In the genomic region with DNA sequence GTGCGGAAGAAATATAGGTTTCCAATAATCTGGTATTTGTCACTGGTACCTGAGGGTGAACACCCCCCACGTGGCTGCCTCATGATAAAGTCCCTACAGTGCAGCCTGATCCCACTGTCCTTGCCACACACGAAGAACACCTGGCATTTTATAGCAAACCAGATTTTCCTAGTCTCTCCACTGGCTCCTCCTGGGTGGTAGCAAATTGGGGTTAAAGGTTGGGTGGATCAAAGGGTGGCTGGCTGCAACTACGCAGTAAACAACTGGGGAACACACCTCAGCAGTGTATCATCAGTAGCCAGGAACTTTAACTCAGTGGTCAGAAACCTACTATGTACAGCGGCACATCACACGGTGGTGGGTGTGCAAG, we compare ENCODE assay signal across 1 cellular context.
TF ChIP-seq lines count a peak whose summit lies in the region.

No MANE protein-coding gene starts in this region.

TF ChIP-seq in GM23338, 12 proteins besides CTCF, POLR2A, EP300 and RAD21 (continued from another document):
- TF ChIP-seq, protein P1, sequence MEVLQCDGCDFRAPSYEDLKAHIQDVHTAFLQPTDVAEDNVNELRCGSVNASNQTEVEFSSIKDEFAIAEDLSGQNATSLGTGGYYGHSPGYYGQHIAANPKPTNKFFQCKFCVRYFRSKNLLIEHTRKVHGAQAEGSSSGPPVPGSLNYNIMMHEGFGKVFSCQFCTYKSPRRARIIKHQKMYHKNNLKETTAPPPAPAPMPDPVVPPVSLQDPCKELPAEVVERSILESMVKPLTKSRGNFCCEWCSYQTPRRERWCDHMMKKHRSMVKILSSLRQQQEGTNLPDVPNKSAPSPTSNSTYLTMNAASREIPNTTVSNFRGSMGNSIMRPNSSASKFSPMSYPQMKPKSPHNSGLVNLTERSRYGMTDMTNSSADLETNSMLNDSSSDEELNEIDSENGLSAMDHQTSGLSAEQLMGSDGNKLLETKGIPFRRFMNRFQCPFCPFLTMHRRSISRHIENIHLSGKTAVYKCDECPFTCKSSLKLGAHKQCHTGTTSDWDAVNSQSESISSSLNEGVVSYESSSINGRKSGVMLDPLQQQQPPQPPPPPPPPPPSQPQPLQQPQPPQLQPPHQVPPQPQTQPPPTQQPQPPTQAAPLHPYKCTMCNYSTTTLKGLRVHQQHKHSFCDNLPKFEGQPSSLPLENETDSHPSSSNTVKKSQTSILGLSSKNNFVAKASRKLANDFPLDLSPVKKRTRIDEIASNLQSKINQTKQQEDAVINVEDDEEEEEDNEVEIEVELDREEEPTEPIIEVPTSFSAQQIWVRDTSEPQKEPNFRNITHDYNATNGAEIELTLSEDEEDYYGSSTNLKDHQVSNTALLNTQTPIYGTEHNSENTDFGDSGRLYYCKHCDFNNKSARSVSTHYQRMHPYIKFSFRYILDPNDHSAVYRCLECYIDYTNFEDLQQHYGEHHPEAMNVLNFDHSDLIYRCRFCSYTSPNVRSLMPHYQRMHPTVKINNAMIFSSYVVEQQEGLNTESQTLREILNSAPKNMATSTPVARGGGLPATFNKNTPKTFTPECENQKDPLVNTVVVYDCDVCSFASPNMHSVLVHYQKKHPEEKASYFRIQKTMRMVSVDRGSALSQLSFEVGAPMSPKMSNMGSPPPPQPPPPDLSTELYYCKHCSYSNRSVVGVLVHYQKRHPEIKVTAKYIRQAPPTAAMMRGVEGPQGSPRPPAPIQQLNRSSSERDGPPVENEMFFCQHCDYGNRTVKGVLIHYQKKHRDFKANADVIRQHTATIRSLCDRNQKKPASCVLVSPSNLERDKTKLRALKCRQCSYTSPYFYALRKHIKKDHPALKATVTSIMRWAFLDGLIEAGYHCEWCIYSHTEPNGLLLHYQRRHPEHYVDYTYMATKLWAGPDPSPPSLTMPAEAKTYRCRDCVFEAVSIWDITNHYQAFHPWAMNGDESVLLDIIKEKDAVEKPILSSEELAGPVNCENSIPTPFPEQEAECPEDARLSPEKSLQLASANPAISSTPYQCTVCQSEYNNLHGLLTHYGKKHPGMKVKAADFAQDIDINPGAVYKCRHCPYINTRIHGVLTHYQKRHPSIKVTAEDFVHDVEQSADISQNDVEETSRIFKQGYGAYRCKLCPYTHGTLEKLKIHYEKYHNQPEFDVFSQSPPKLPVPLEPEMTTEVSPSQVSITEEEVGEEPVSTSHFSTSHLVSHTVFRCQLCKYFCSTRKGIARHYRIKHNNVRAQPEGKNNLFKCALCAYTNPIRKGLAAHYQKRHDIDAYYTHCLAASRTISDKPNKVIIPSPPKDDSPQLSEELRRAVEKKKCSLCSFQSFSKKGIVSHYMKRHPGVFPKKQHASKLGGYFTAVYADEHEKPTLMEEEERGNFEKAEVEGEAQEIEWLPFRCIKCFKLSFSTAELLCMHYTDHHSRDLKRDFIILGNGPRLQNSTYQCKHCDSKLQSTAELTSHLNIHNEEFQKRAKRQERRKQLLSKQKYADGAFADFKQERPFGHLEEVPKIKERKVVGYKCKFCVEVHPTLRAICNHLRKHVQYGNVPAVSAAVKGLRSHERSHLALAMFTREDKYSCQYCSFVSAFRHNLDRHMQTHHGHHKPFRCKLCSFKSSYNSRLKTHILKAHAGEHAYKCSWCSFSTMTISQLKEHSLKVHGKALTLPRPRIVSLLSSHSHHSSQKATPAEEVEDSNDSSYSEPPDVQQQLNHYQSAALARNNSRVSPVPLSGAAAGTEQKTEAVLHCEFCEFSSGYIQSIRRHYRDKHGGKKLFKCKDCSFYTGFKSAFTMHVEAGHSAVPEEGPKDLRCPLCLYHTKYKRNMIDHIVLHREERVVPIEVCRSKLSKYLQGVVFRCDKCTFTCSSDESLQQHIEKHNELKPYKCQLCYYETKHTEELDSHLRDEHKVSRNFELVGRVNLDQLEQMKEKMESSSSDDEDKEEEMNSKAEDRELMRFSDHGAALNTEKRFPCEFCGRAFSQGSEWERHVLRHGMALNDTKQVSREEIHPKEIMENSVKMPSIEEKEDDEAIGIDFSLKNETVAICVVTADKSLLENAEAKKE (CRISPR knock-in tag; IDR thresholded peaks at IDR 0.05): no peak
- TF ChIP-seq, protein P2, sequence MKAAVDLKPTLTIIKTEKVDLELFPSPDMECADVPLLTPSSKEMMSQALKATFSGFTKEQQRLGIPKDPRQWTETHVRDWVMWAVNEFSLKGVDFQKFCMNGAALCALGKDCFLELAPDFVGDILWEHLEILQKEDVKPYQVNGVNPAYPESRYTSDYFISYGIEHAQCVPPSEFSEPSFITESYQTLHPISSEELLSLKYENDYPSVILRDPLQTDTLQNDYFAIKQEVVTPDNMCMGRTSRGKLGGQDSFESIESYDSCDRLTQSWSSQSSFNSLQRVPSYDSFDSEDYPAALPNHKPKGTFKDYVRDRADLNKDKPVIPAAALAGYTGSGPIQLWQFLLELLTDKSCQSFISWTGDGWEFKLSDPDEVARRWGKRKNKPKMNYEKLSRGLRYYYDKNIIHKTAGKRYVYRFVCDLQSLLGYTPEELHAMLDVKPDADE (IDR thresholded peaks at IDR 0.05): no peak
- TF ChIP-seq CREB1 (CRISPR knock-in tag; IDR thresholded peaks at IDR 0.05; ENCODE audit: low read depth): no peak
- no peak for TF ChIP-seq NANOG (IDR thresholded peaks at IDR 0.05; ENCODE audit: borderline replicate concordance)
- no peak for TF ChIP-seq STAT1 (IDR thresholded peaks at IDR 0.05; ENCODE audit: unreplicated experiment)
- TF ChIP-seq EZH2phosphoT487 (IDR thresholded peaks at IDR 0.05; ENCODE audit: unreplicated experiment): no peak
- no peak for TF ChIP-seq ZNF114 (CRISPR knock-in tag; IDR thresholded peaks at IDR 0.05)
- TF ChIP-seq, protein P3, sequence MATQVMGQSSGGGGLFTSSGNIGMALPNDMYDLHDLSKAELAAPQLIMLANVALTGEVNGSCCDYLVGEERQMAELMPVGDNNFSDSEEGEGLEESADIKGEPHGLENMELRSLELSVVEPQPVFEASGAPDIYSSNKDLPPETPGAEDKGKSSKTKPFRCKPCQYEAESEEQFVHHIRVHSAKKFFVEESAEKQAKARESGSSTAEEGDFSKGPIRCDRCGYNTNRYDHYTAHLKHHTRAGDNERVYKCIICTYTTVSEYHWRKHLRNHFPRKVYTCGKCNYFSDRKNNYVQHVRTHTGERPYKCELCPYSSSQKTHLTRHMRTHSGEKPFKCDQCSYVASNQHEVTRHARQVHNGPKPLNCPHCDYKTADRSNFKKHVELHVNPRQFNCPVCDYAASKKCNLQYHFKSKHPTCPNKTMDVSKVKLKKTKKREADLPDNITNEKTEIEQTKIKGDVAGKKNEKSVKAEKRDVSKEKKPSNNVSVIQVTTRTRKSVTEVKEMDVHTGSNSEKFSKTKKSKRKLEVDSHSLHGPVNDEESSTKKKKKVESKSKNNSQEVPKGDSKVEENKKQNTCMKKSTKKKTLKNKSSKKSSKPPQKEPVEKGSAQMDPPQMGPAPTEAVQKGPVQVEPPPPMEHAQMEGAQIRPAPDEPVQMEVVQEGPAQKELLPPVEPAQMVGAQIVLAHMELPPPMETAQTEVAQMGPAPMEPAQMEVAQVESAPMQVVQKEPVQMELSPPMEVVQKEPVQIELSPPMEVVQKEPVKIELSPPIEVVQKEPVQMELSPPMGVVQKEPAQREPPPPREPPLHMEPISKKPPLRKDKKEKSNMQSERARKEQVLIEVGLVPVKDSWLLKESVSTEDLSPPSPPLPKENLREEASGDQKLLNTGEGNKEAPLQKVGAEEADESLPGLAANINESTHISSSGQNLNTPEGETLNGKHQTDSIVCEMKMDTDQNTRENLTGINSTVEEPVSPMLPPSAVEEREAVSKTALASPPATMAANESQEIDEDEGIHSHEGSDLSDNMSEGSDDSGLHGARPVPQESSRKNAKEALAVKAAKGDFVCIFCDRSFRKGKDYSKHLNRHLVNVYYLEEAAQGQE (IDR thresholded peaks at IDR 0.05; ENCODE audit: unreplicated experiment): no peak
- no peak for TF ChIP-seq EZH2 (IDR thresholded peaks at IDR 0.05; ENCODE audit: low read depth, unreplicated experiment)
- TF ChIP-seq ZNF331 (CRISPR knock-in tag; IDR thresholded peaks at IDR 0.05; ENCODE audit: low read depth): no peak
TF ChIP-seq in GM23338: peak in this region for 0.
